ENCODE assay signal across 8 cellular contexts in genomic region chr10:47384148-47384921, GRCh38. TPM values are rescaled to one million over a fixed set of nuclear protein-coding genes. Genes with fewer than 3 reads are reported as not detected.
DNase-seq lines count a peak whose midpoint lies in the region; ATAC-seq, FAIRE-seq and TF ChIP-seq lines count a peak whose summit lies in the region.

TSS of gene ZNF488 (minus strand) at chr10:47384293. CDS start at chr10:47368829, 15,464 bp downstream.

- H4K5ac ChIP-seq in IMR-90 (ENCODE audit: low read depth, low read length), result no peak within 1 kb of the TSS

- no peaks in the 10 kb centered on the region for H3K79me1 ChIP-seq in IMR-90 (ENCODE audit: low read depth in 1 of 2, low read length in 2 of 2)

- peaks cover 27% of the 10 kb centered on the region for H3K27me3 Mint-ChIP-seq in activated T-helper 2 cell treated with anti-CD3 and anti-CD28 coated beads, Interferon-gamma antibody, Interleukin-2, Interleukin-4, amounts not matched to agents 10 μg/mL and 5 μg/mL and 100 μg/mL, durations not matched to agents 14 hours and 24 hours and 36 hours (ENCODE audit: low read depth)
- H3K27me3 Mint-ChIP-seq in natural killer cell (ENCODE audit: low read depth in 2 of 2), result peaks cover 42 to 57% of the 10 kb centered on the region in 2 donors
- H3K27me3 Mint-ChIP-seq in stimulated activated memory B cell treated with anti-CD40 and anti-IgM and Interleukin-4, amounts not matched to agents 10 μg/mL and 1 μg/mL and 100 μg/mL, for 72 hours, result peaks cover 70% of the 10 kb centered on the region

- no peak within 1 kb of the TSS for H3K56ac ChIP-seq in IMR-90 (ENCODE audit: extremely low read depth, insufficient read depth, low read length)

- H3K36me3 Mint-ChIP-seq in activated T-helper 2 cell treated with anti-CD3 and anti-CD28 coated beads, Interferon-gamma antibody, Interleukin-2, Interleukin-4, amounts not matched to agents 10 μg/mL and 5 μg/mL and 100 μg/mL, durations not matched to agents 14 hours and 24 hours and 36 hours (ENCODE audit: low read depth), result peaks cover 7% of the 10 kb centered on the region
- H3K36me3 Mint-ChIP-seq in natural killer cell, result no peaks in the 10 kb centered on the region
- H3K36me3 Mint-ChIP-seq in stimulated activated memory B cell treated with anti-CD40 and anti-IgM and Interleukin-4, amounts not matched to agents 10 μg/mL and 1 μg/mL and 100 μg/mL, for 72 hours, result no peaks in the 10 kb centered on the region

- TF ChIP-seq POLR2A in IMR-90 (IDR thresholded peaks at IDR 0.05; ENCODE audit: low read depth, low read length), result no peak

- POLR2A ChIA-PET in IMR-90 (lab: Charles Lee; ENCODE audit: unreplicated experiment), result no interaction called here

- H2BK5ac ChIP-seq in IMR-90 (ENCODE audit: low read depth, low read length, poor library complexity, severe bottlenecking), result peak within 1 kb of the TSS; percentile 66

- H3K27ac Mint-ChIP-seq in activated T-helper 2 cell treated with anti-CD3 and anti-CD28 coated beads, Interferon-gamma antibody, Interleukin-2, Interleukin-4, amounts not matched to agents 10 μg/mL and 5 μg/mL and 100 μg/mL, durations not matched to agents 14 hours and 24 hours and 36 hours, result peak within 1 kb of the TSS; percentile 60
- H3K27ac Mint-ChIP-seq in natural killer cell, result peak within 1 kb of the TSS in 1 of 2 donors; percentile 17
- no peak within 1 kb of the TSS for H3K27ac Mint-ChIP-seq in stimulated activated memory B cell treated with anti-CD40 and anti-IgM and Interleukin-4, amounts not matched to agents 10 μg/mL and 1 μg/mL and 100 μg/mL, for 72 hours

- H2BK20ac ChIP-seq in IMR-90 (ENCODE audit: low read depth, low read length), result 0 out of 2 replicates have a peak within 1 kb of the TSS, but pooled peaks have one; percentile 35

- no peaks in the 10 kb centered on the region for H4K20me1 ChIP-seq in IMR-90 (ENCODE audit: insufficient read depth, low read length)

- peak within 1 kb of the TSS; percentile 76 for H3K4me3 ChIP-seq in IMR-90 (ENCODE audit: insufficient read depth, low read depth, low read length)

- in situ Hi-C loops in IMR-90 (cut with MboI; ENCODE audit: low sequenced_read_pairs), result loop anchor here (5.0 to 10.0 kb wide), 2 partner anchors 1102 to 1280 kb away; no protein-coding TSS in a partner anchor

- no peak for TF ChIP-seq RAD21 in IMR-90 (IDR thresholded peaks at IDR 0.05; ENCODE audit: low read length)

- H2AFZ ChIP-seq in IMR-90 (replicated peaks; ENCODE audit: low read length, poor library complexity), result peak within 1 kb of the TSS; percentile 99

- ATAC-seq in GM21576 (IDR thresholded peaks at IDR 0.05; ENCODE audit: unreplicated experiment), result peak; percentile 93
- peak; percentile 99 for ATAC-seq in IMR-90 (ENCODE audit: low read depth)
- peak; percentile 86 to 97 (median 95) for ATAC-seq in natural killer cell
- ATAC-seq in stimulated activated memory B cell treated with anti-CD40 and anti-IgM and Interleukin-4, amounts not matched to agents 10 μg/mL and 1 μg/mL and 100 μg/mL, for 72 hours, result peak; percentile 89

- H4K91ac ChIP-seq in IMR-90 (ENCODE audit: insufficient read depth, low read depth, low read length), result peak within 1 kb of the TSS; percentile 18

- peak within 1 kb of the TSS; percentile 91 for H2AK9ac ChIP-seq in IMR-90 (replicated peaks; ENCODE audit: low read depth, low read length, poor library complexity)

- H4K8ac ChIP-seq in IMR-90 (ENCODE audit: low read depth in 2 of 2, low read length in 2 of 2), result peak within 1 kb of the TSS in 1 of 2 experiments; percentile 67; a peak in 1 of 4 replicates

- peak within 1 kb of the TSS; percentile 82 for H3K23ac ChIP-seq in IMR-90 (ENCODE audit: low read depth, low read length)

- no peaks in the 10 kb centered on the region for H3K36me3 ChIP-seq in IMR-90 (ENCODE audit: control insufficient read depth, insufficient read depth, low read length)

- H2BK15ac ChIP-seq in IMR-90 (ENCODE audit: low read depth, low read length), result no peak within 1 kb of the TSS

- H3K4me1 Mint-ChIP-seq in activated T-helper 2 cell treated with anti-CD3 and anti-CD28 coated beads, Interferon-gamma antibody, Interleukin-2, Interleukin-4, amounts not matched to agents 10 μg/mL and 5 μg/mL and 100 μg/mL, durations not matched to agents 14 hours and 24 hours and 36 hours (ENCODE audit: low read depth), result peaks cover 19% of the 10 kb centered on the region
- peaks cover 12 to 15% of the 10 kb centered on the region in 2 donors for H3K4me1 Mint-ChIP-seq in natural killer cell
- H3K4me1 Mint-ChIP-seq in stimulated activated memory B cell treated with anti-CD40 and anti-IgM and Interleukin-4, amounts not matched to agents 10 μg/mL and 1 μg/mL and 100 μg/mL, for 72 hours, result peaks cover 17% of the 10 kb centered on the region

- intact Hi-C loops in IMR-90 (cut with micrococcal nuclease) (no loop called here), natural killer cell (cut with micrococcal nuclease) (no loop called here)
- intact Hi-C loops in activated T-helper 2 cell treated with anti-CD3 and anti-CD28 coated beads, Interferon-gamma antibody, Interleukin-2, Interleukin-4, amounts not matched to agents 10 μg/mL and 5 μg/mL and 100 μg/mL, durations not matched to agents 14 hours and 24 hours and 36 hours (cut with micrococcal nuclease), result no loop called here

- FAIRE-seq in D721Med (lab: Jason Lieb, UNC), result no peak

- peak within 1 kb of the TSS; percentile 82 for H3K14ac ChIP-seq in IMR-90 (replicated peaks; ENCODE audit: low read depth, low read length)

- TF ChIP-seq CTCF in D721Med (IDR thresholded peaks at IDR 0.05; ENCODE audit: insufficient read depth, missing control alignments), result no peak
- no peak for TF ChIP-seq CTCF in IMR-90 (conservative IDR thresholded peaks at IDR 0.05; ENCODE audit: low read depth, low read length)
- TF ChIP-seq CTCF in natural killer cell (IDR thresholded peaks at IDR 0.05), result no peak

- DNase-seq in D721Med (ENCODE audit: insufficient read length, low spot score), result peak; percentile 84
- peak; percentile 49 for DNase-seq in IMR-90
- peak; percentile 67 for DNase-seq in RPMI7951 (ENCODE audit: low read depth)
- DNase-seq in activated T-helper 2 cell treated with anti-CD3 and anti-CD28 coated beads, Interferon-gamma antibody, Interleukin-2, Interleukin-4, amounts not matched to agents 10 μg/mL and 5 μg/mL and 100 μg/mL, durations not matched to agents 14 hours and 24 hours and 36 hours (ENCODE audit: low spot score), result peak; percentile 74
- DNase-seq in fibroblast of peridontal ligament (ENCODE audit: extremely low read depth), result peak; percentile 56
- DNase-seq in natural killer cell, result peak; percentile 59

- dilution Hi-C loops in IMR-90 (cut with HindIII; ENCODE audit: low sequenced_read_pairs, unreplicated experiment), result no loop called here

- no TSS peak for BruUV-seq in IMR-90 (replicated peaks; lab: Mats Ljungman, UMichigan)

- CTCF ChIA-PET in IMR-90 (lab: Yijun Ruan, JAX), result no interaction called here

- H3K9me3 Mint-ChIP-seq in activated T-helper 2 cell treated with anti-CD3 and anti-CD28 coated beads, Interferon-gamma antibody, Interleukin-2, Interleukin-4, amounts not matched to agents 10 μg/mL and 5 μg/mL and 100 μg/mL, durations not matched to agents 14 hours and 24 hours and 36 hours, result peaks cover 19% of the 10 kb centered on the region
- no peaks in the 10 kb centered on the region for H3K9me3 Mint-ChIP-seq in natural killer cell
- peaks cover 19% of the 10 kb centered on the region for H3K9me3 Mint-ChIP-seq in stimulated activated memory B cell treated with anti-CD40 and anti-IgM and Interleukin-4, amounts not matched to agents 10 μg/mL and 1 μg/mL and 100 μg/mL, for 72 hours

- H3K18ac ChIP-seq in IMR-90 (ENCODE audit: low read depth, low read length), result peak within 1 kb of the TSS; percentile 19; the same call in 1 of the 2 replicates

- peak within 1 kb of the TSS; percentile 69; the same call in 1 of the 2 replicates for H3K4ac ChIP-seq in IMR-90 (ENCODE audit: low read depth, low read length)

- no peak within 1 kb of the TSS for H2AK5ac ChIP-seq in IMR-90 (ENCODE audit: low read depth, low read length)

- H3K9me1 ChIP-seq in IMR-90 (ENCODE audit: insufficient read depth, low read length), result no peaks in the 10 kb centered on the region; the same call in 1 of the 2 replicates

- peak within 1 kb of the TSS; percentile 57 for H3K9ac ChIP-seq in IMR-90 (ENCODE audit: low read depth, low read length)

- peak within 1 kb of the TSS; percentile 65 for H3K27ac ChIP-seq in IMR-90 (ENCODE audit: insufficient read depth, low read length)

- peaks cover 36% of the 10 kb centered on the region for H3K27me3 ChIP-seq in IMR-90 (ENCODE audit: control insufficient read depth, insufficient read depth, low read length)

- H3K4me2 ChIP-seq in IMR-90 (ENCODE audit: low read depth, low read length), result peak within 1 kb of the TSS; percentile 87

- 1% methylated on average over 33 of the region's 75 CpGs; no CpG with 5 or more reads in 1 of the 2 experiments for WGBS in IMR-90 (ENCODE audit: extremely low coverage in 2 of 2, insufficient read length in 1 of 2), 2 experiments

- no peaks in the 10 kb centered on the region; the same call in none of the 2 replicates for H3K9me3 ChIP-seq in IMR-90 (ENCODE audit: control insufficient read depth, insufficient read depth, low read length)

- H3K4me1 ChIP-seq in IMR-90 (ENCODE audit: control insufficient read depth, insufficient read depth, low read length), result peaks cover 2% of the 10 kb centered on the region; the same call in 1 of the 2 replicates

- peak within 1 kb of the TSS; percentile 84 for H2BK120ac ChIP-seq in IMR-90 (ENCODE audit: low read depth, low read length)

- H3K4me3 Mint-ChIP-seq in activated T-helper 2 cell treated with anti-CD3 and anti-CD28 coated beads, Interferon-gamma antibody, Interleukin-2, Interleukin-4, amounts not matched to agents 10 μg/mL and 5 μg/mL and 100 μg/mL, durations not matched to agents 14 hours and 24 hours and 36 hours (ENCODE audit: low read depth), result peak within 1 kb of the TSS; percentile 89
- peak within 1 kb of the TSS; percentile 99 for H3K4me3 Mint-ChIP-seq in natural killer cell
- peak within 1 kb of the TSS; percentile 67 for H3K4me3 Mint-ChIP-seq in stimulated activated memory B cell treated with anti-CD40 and anti-IgM and Interleukin-4, amounts not matched to agents 10 μg/mL and 1 μg/mL and 100 μg/mL, for 72 hours

RNA-seq across cellular contexts. Expression of gene ZNF488, which starts in this region (rescaled TPM):
- total RNA-seq in IMR-90 (2012; rRNA removed) (under 0.01 TPM in 2 replicates), natural killer cell (not detected)
- polyA plus RNA-seq in IMR-90 (2012; rRNA removed), result 0.14 TPM in 2 replicates
- 0.11 and 0.22 TPM in 2 replicates for polyA plus RNA-seq in IMR-90 (2012; cell fraction: cytosol; rRNA removed)
- polyA plus RNA-seq in IMR-90 (2012; cell fraction: nucleus; rRNA removed; ENCODE audit: low replicate concordance), result 0.07 and 0.10 TPM in 2 replicates
- total RNA-seq in RPMI7951 (2014; rRNA removed; shearing (Covaris generic)), result 0.10 and 0.12 TPM in 2 replicates
- 1.4 and 1.7 TPM in 2 replicates for total RNA-seq in activated T-helper 2 cell treated with anti-CD3 and anti-CD28 coated beads, Interferon-gamma antibody, Interleukin-2, Interleukin-4, amounts not matched to agents 10 μg/mL and 5 μg/mL and 100 μg/mL, durations not matched to agents 14 hours and 24 hours and 36 hours

Comparison
In these comparisons a context has a peak if more than half of its experiments do, and no peak if none do; other contexts are left out.
1. Peak in every context shown above with its lines: DNase-seq, ATAC-seq, H3K4me3 ChIP-seq and H3K27ac ChIP-seq.
2. Peak in DNase-seq, ATAC-seq, H3K4me3 ChIP-seq, H3K27ac ChIP-seq, H3K9ac ChIP-seq and H3K4me2 ChIP-seq in IMR-90; RNA of the gene not detected or under 1 TPM.
3. Peak in DNase-seq in RPMI7951; RNA of the gene not detected or under 1 TPM.
4. Peak in DNase-seq and ATAC-seq in natural killer cell; RNA of the gene not detected or under 1 TPM.